ENCODE assay signal across 1 cellular context in the genomic region with DNA sequence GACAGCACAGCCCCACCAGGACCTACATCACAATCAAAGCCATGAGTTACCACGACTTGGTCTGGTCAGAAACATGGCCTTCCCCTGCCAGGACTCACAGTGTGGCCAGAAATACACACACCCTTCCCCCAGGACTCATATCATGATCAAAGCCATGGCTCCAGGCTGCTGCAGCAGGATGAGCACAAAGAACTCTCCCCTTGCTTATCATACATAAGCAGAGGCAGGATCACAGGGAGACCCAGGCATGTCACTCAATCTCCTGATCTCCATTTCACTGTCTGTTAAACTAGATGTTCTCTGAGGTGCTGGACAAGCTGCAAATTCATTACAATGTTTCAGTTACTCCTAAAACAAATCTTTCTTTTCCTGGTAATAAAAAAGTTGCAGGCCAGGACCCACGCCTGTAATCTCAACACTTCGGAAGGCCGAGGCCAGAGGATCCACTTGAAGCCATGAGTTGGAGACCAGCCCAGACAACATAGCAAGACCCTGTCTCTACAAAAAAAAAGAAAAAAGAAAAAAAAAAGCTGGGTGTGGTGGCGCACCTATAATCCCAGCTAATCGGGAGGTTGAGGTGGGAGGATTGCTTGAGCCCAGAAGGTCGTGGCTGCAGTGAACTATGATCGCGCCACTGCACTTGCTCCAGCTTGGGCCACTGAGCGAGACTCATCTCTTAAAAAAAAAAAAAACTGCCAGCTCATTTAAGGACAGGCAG.
TF ChIP-seq lines count a peak whose summit lies in the region.

No MANE protein-coding gene starts in this region.

TF ChIP-seq in K562, 482 proteins besides CTCF, POLR2A, EP300 and RAD21 (continues in another document):
- TF ChIP-seq ZC3H11A (IDR thresholded peaks at IDR 0.05; ENCODE audit: low read depth, low read length) (no peak), ZFP1 (CRISPR knock-in tag; IDR thresholded peaks at IDR 0.05) (no peak), ZNF232 (CRISPR knock-in tag; IDR thresholded peaks at IDR 0.05) (no peak), HSF4 (CRISPR knock-in tag; IDR thresholded peaks at IDR 0.05; ENCODE audit: borderline replicate concordance) (no peak), KLF6 (CRISPR knock-in tag; IDR thresholded peaks at IDR 0.05; ENCODE audit: borderline replicate concordance) (no peak), ZNF586 (CRISPR knock-in tag; conservative IDR thresholded peaks at IDR 0.05) (no peak), ZNF224 (CRISPR knock-in tag; IDR thresholded peaks at IDR 0.05) (no peak), RFX1 (IDR thresholded peaks at IDR 0.05) (no peak), TRIM24 (IDR thresholded peaks at IDR 0.05) (0 out of 4 replicates have a peak, but pooled peaks of 1 of the 2 experiments have one; percentile 8), YY1 (IDR thresholded peaks at IDR 0.05; ENCODE audit: borderline replicate concordance in 1 of 3, control insufficient read depth in 1 of 3, extremely low read depth in 1 of 3, insufficient read depth in 3 of 3, insufficient read length in 1 of 3, insufficient replicate concordance in 2 of 3, low read depth in 1 of 3, low read length in 2 of 3) (peak in 1 of 3 experiments; percentile 69), ESRRA (IDR thresholded peaks at IDR 0.05; ENCODE audit: borderline replicate concordance, low read depth) (no peak), ZNF239 (CRISPR knock-in tag; IDR thresholded peaks at IDR 0.05) (no peak), SIRT6 (IDR thresholded peaks at IDR 0.05; ENCODE audit: low read depth, low read length) (no peak), FOXO4 (CRISPR knock-in tag; IDR thresholded peaks at IDR 0.05) (no peak), SFPQ (IDR thresholded peaks at IDR 0.05; ENCODE audit: low read depth, low read length) (no peak), ZNF41 (CRISPR knock-in tag; conservative IDR thresholded peaks at IDR 0.05) (no peak), ZNF785 (CRISPR knock-in tag; IDR thresholded peaks at IDR 0.05) (no peak), ZNF395 (CRISPR knock-in tag; IDR thresholded peaks at IDR 0.05) (no peak), ZNF263 (CRISPR knock-in tag; IDR thresholded peaks at IDR 0.05; ENCODE audit: borderline replicate concordance) (no peak), MTA3 (IDR thresholded peaks at IDR 0.05; ENCODE audit: borderline replicate concordance) (peak; percentile 31; the same call in 1 of the 2 replicates), ZNF146 (CRISPR knock-in tag; IDR thresholded peaks at IDR 0.05; ENCODE audit: unreplicated experiment) (no peak), AFF4 (CRISPR knock-in tag; IDR thresholded peaks at IDR 0.05) (no peak), MYBL2 (IDR thresholded peaks at IDR 0.05; ENCODE audit: low read depth) (no peak), MYBL2 (CRISPR knock-in tag; IDR thresholded peaks at IDR 0.05; ENCODE audit: borderline replicate concordance) (no peak), ARNT (IDR thresholded peaks at IDR 0.05) (no peak), BRD4 (IDR thresholded peaks at IDR 0.05) (no peak), JUNB (CRISPR knock-in tag; conservative IDR thresholded peaks at IDR 0.05) (no peak), ZNF444 (CRISPR knock-in tag; IDR thresholded peaks at IDR 0.05) (no peak), DACH1 (IDR thresholded peaks at IDR 0.05; ENCODE audit: partially characterized antibody) (peak; percentile 34), CTCFL (IDR thresholded peaks at IDR 0.05; ENCODE audit: borderline replicate concordance, insufficient read depth, low read depth, low read length, poor library complexity, severe bottlenecking) (no peak), E2F1 (CRISPR knock-in tag; IDR thresholded peaks at IDR 0.05) (no peak), MECOM (CRISPR knock-in tag; IDR thresholded peaks at IDR 0.05) (peak; percentile 87), NR2F6 (CRISPR knock-in tag; IDR thresholded peaks at IDR 0.05) (no peak), ZNF133 (CRISPR knock-in tag; IDR thresholded peaks at IDR 0.05) (no peak), TEAD1 (CRISPR knock-in tag; IDR thresholded peaks at IDR 0.05) (no peak), CHD2 (IDR thresholded peaks at IDR 0.05; ENCODE audit: low read depth, low read length) (no peak), COPS2 (conservative IDR thresholded peaks at IDR 0.05) (no peak)
- TF ChIP-seq, protein P1, sequence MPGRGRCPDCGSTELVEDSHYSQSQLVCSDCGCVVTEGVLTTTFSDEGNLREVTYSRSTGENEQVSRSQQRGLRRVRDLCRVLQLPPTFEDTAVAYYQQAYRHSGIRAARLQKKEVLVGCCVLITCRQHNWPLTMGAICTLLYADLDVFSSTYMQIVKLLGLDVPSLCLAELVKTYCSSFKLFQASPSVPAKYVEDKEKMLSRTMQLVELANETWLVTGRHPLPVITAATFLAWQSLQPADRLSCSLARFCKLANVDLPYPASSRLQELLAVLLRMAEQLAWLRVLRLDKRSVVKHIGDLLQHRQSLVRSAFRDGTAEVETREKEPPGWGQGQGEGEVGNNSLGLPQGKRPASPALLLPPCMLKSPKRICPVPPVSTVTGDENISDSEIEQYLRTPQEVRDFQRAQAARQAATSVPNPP (IDR thresholded peaks at IDR 0.05; ENCODE audit: borderline replicate concordance, insufficient read depth, insufficient read length), result no peak
- TF ChIP-seq, protein P2, sequence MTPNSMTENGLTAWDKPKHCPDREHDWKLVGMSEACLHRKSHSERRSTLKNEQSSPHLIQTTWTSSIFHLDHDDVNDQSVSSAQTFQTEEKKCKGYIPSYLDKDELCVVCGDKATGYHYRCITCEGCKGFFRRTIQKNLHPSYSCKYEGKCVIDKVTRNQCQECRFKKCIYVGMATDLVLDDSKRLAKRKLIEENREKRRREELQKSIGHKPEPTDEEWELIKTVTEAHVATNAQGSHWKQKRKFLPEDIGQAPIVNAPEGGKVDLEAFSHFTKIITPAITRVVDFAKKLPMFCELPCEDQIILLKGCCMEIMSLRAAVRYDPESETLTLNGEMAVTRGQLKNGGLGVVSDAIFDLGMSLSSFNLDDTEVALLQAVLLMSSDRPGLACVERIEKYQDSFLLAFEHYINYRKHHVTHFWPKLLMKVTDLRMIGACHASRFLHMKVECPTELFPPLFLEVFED (CRISPR knock-in tag; conservative IDR thresholded peaks at IDR 0.05), result no peak
- TF ChIP-seq, protein P3, sequence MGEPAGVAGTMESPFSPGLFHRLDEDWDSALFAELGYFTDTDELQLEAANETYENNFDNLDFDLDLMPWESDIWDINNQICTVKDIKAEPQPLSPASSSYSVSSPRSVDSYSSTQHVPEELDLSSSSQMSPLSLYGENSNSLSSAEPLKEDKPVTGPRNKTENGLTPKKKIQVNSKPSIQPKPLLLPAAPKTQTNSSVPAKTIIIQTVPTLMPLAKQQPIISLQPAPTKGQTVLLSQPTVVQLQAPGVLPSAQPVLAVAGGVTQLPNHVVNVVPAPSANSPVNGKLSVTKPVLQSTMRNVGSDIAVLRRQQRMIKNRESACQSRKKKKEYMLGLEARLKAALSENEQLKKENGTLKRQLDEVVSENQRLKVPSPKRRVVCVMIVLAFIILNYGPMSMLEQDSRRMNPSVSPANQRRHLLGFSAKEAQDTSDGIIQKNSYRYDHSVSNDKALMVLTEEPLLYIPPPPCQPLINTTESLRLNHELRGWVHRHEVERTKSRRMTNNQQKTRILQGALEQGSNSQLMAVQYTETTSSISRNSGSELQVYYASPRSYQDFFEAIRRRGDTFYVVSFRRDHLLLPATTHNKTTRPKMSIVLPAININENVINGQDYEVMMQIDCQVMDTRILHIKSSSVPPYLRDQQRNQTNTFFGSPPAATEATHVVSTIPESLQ (CRISPR knock-in tag; IDR thresholded peaks at IDR 0.05), result no peak
